In genomic region chr2:26619649-26620605, GRCh38 we compare ENCODE assay signal across 15 cellular contexts. TPM values are rescaled to one million over a fixed set of nuclear protein-coding genes. Genes with fewer than 3 reads are reported as not detected.
"Had no signal": no experiment of that assay in that cellular context is flagged by ENCODE, and none has a peak within 500 bp of the region (broad histone marks: within the 10 kb centered on the region; RNA-seq: fewer than 3 reads in every experiment).

No MANE protein-coding gene starts in this region.

- H3K9me3 Mint-ChIP-seq: activated CD4-positive, alpha-beta T cell treated with anti-CD3 and anti-CD28 coated beads, Interleukin-2, amount 10 ng/mL, durations not matched to agents 24 days and 14 days; activated naive CD4-positive, alpha-beta T cell treated with anti-CD3 and anti-CD28 coated beads, Interleukin-2, amount 50 U/mL, for 24 hours; activated T-helper 17 cell treated with anti-CD3 and anti-CD28 coated beads, Interleukin-2, amount 50 U/mL, for 72 hours had no signal

- H3K27ac Mint-ChIP-seq: activated CD4-positive, alpha-beta T cell treated with anti-CD3 and anti-CD28 coated beads, Interleukin-2, amount 10 ng/mL, durations not matched to agents 24 days and 14 days; activated naive CD4-positive, alpha-beta T cell treated with anti-CD3 and anti-CD28 coated beads, Interleukin-2, amount 50 U/mL, for 24 hours; activated T-helper 17 cell treated with anti-CD3 and anti-CD28 coated beads, Interleukin-2, amount 50 U/mL, for 72 hours had no signal

- DNase-seq: activated CD4-positive, alpha-beta T cell treated with anti-CD3 and anti-CD28 coated beads, Interleukin-2, amount 10 ng/mL, durations not matched to agents 24 days and 14 days; amniotic stem cell; brain microvascular endothelial cell; islet precursor cell; mammary epithelial cell; pancreas; T-helper 1 cell had no signal

- ATAC-seq: activated T-helper 17 cell treated with anti-CD3 and anti-CD28 coated beads, Interleukin-2, amount 50 U/mL, for 72 hours; heart left ventricle; left lobe of liver; pancreas had no signal

- H3K27me3 Mint-ChIP-seq: activated naive CD4-positive, alpha-beta T cell treated with anti-CD3 and anti-CD28 coated beads, Interleukin-2, amount 50 U/mL, for 24 hours had no signal

- H3K36me3 Mint-ChIP-seq: activated naive CD4-positive, alpha-beta T cell treated with anti-CD3 and anti-CD28 coated beads, Interleukin-2, amount 50 U/mL, for 24 hours had no signal

- H3K4me3 Mint-ChIP-seq: activated CD4-positive, alpha-beta T cell treated with anti-CD3 and anti-CD28 coated beads, Interleukin-2, amount 10 ng/mL, durations not matched to agents 24 days and 14 days; activated naive CD4-positive, alpha-beta T cell treated with anti-CD3 and anti-CD28 coated beads, Interleukin-2, amount 50 U/mL, for 24 hours; activated T-helper 17 cell treated with anti-CD3 and anti-CD28 coated beads, Interleukin-2, amount 50 U/mL, for 72 hours had no signal

RNA-seq across cellular contexts. Expression of gene CIB4, which starts 21.2 kb away (rescaled TPM):
- total RNA-seq: activated CD4-positive, alpha-beta T cell treated with anti-CD3 and anti-CD28 coated beads, Interleukin-2, amount 10 ng/mL, durations not matched to agents 24 days and 14 days; activated T-helper 17 cell treated with anti-CD3 and anti-CD28 coated beads, Interleukin-2, amount 50 U/mL, for 72 hours; fibroblast of lung; frontal cortex; heart left ventricle; left lobe of liver; mammary epithelial cell; renal cortical epithelial cell had no signal
- polyA plus RNA-seq: fibroblast of lung, heart left ventricle, mammary epithelial cell, neural cell had no signal
